ENCODE assay signal across 1 cellular context in genomic region chr20:63264002-63264401, GRCh38.
TF ChIP-seq lines count a peak whose summit lies in the region.

No MANE protein-coding gene starts in this region.

TF ChIP-seq in IMR-90, 13 proteins besides CTCF, POLR2A, EP300 and RAD21:
- TF ChIP-seq MXI1 (IDR thresholded peaks at IDR 0.05; ENCODE audit: borderline replicate concordance, low read depth, low read length) (no peak), RCOR1 (IDR thresholded peaks at IDR 0.05; ENCODE audit: insufficient replicate concordance, low read length) (no peak), NFE2L2 (IDR thresholded peaks at IDR 0.05; ENCODE audit: low read depth, low read length) (no peak), SMC3 (IDR thresholded peaks at IDR 0.05; ENCODE audit: low read depth, low read length) (no peak), MAZ (IDR thresholded peaks at IDR 0.05; ENCODE audit: borderline replicate concordance, low read depth, low read length) (no peak), CEBPB (IDR thresholded peaks at IDR 0.05; ENCODE audit: low read depth, low read length) (no peak), MAFK (IDR thresholded peaks at IDR 0.05; ENCODE audit: low read depth, low read length) (no peak), RFX5 (IDR thresholded peaks at IDR 0.05; ENCODE audit: low read depth, low read length) (no peak), ELK1 (IDR thresholded peaks at IDR 0.05; ENCODE audit: borderline replicate concordance, low read depth, low read length) (no peak), FOS (IDR thresholded peaks at IDR 0.05; ENCODE audit: low read depth, low read length) (no peak), BHLHE40 (IDR thresholded peaks at IDR 0.05; ENCODE audit: low read depth, low read length) (no peak), CHD1 (IDR thresholded peaks at IDR 0.05; ENCODE audit: low read depth, low read length) (no peak)
- TF ChIP-seq, protein P1, sequence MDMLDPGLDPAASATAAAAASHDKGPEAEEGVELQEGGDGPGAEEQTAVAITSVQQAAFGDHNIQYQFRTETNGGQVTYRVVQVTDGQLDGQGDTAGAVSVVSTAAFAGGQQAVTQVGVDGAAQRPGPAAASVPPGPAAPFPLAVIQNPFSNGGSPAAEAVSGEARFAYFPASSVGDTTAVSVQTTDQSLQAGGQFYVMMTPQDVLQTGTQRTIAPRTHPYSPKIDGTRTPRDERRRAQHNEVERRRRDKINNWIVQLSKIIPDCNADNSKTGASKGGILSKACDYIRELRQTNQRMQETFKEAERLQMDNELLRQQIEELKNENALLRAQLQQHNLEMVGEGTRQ (IDR thresholded peaks at IDR 0.05; ENCODE audit: low read depth, low read length): no peak
TF ChIP-seq in IMR-90: peak in this region for 0.
